Comparison of ENCODE assay signal across 24 cellular contexts in the genomic region with DNA sequence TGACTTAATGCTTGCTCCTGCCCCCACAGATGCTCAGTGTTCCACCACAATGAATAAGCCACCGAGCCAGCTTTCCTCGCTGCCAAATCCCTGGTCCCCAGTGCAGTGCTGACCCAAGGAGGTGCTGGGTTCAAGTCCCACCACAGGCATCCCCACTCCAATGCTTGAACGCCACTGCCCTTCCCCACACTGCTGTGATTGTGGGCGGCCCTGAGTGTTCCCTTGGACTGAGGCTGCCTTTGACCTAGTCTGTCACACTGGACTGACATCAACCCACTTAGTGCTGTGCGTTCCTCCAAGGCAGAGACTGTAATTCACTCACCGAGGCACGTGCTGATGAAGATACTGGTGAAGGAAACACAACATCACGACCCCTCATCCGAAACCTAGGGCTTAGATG.
"Had no signal": no experiment of that assay in that cellular context is flagged by ENCODE, and none has a peak within 500 bp of the region (broad histone marks: within the 10 kb centered on the region; RNA-seq: fewer than 3 reads in every experiment).

No MANE protein-coding gene starts in this region.

- DNase-seq: IMR-90, Karpas-422, KG1, MG63, NCI-H1092, NCI-H1105 treated with DMSO at 0.1 percent for 48 hours, NCI-H1417 treated with DMSO at 0.1 percent for 48 hours, NCI-H146, NCI-H1694 treated with DMSO at 0.1 percent for 48 hours, NCI-H1930, NCI-H2081 treated with DMSO at 0.1 percent for 48 hours, NCI-H2171, NCI-H226, NCI-H446, NCI-H510A, NCI-H524 treated with DMSO at 0.1 percent for 48 hours, NCI-H69, NCI-H774, Right ventricle myocardium superior, RPMI8226, SIG-M5 had no signal

- ATAC-seq: HepG2 had no signal

- H3K4me1 ChIP-seq: SJSA1 had no signal

- H3K27ac ChIP-seq: SJSA1, SK-N-MC had no signal

- H3K9me3 ChIP-seq: MG63, SJSA1 had no signal

- H3K36me3 ChIP-seq: MG63, SJSA1 had no signal

- H3K4me3 ChIP-seq: MG63, SJSA1, SK-N-MC had no signal
